Comparison of ENCODE assay signal across 26 cellular contexts in genomic region chr15:96303503-96304054, GRCh38. TPM values are rescaled to one million over a fixed set of nuclear protein-coding genes. Genes with fewer than 3 reads are reported as not detected.
"Had no signal": no experiment of that assay in that cellular context is flagged by ENCODE, and none has a peak within 500 bp of the region (broad histone marks: within the 10 kb centered on the region; RNA-seq: fewer than 3 reads in every experiment).

No MANE protein-coding gene starts in this region.

- H3K27me3 ChIP-seq: brain microvascular endothelial cell, MG63, SJSA1 had no signal

- DNase-seq: activated B cell treated with CpG ODN at 0.5 μM for 24 hours; activated CD4-positive, alpha-beta memory T cell treated with anti-CD3 and anti-CD28 coated beads, Interleukin-2, amount 10 ng/mL, durations not matched to agents 7 days and 5 days; activated CD4-positive, alpha-beta T cell treated with anti-CD3 and anti-CD28 coated beads for 1 hour; activated CD4-positive, alpha-beta T cell treated with anti-CD3 and anti-CD28 coated beads, Interleukin-2, amount 10 ng/mL, durations not matched to agents 7 days and 5 days; activated gamma-delta T cell treated with Interleukin-2 at 50 U/mL for 16 hours; activated naive CD4-positive, alpha-beta T cell treated with anti-CD3 and anti-CD28 coated beads, Interleukin-2, amount 10 ng/mL, durations not matched to agents 7 days and 5 days; activated naive CD8-positive, alpha-beta T cell treated with anti-CD3 and anti-CD28 coated beads for 36 hours; activated T-cell treated with anti-CD3 and anti-CD28 coated beads for 4 hours; activated T-cell treated with anti-CD3 and anti-CD28 coated beads, Interleukin-2, amount 50 U/mL, for 72 hours; brain microvascular endothelial cell; MG63; MV-4-11; NCI-H1092 treated with DMSO at 0.1 percent for 48 hours; NCI-H1417 treated with DMSO at 0.1 percent for 48 hours; NCI-H1694; NCI-H2029; NCI-H2171 treated with DMSO at 0.1 percent for 48 hours; NCI-H226; NCI-H526; PC-3; SHP77; T-helper 17 cell; T-helper 9 cell had no signal

- H3K9me3 Mint-ChIP-seq: activated CD4-positive, alpha-beta memory T cell treated with anti-CD3 and anti-CD28 coated beads, Interleukin-2, amount 10 ng/mL, durations not matched to agents 7 days and 5 days; activated CD4-positive, alpha-beta T cell treated with anti-CD3 and anti-CD28 coated beads, Interleukin-2, amount 10 ng/mL, durations not matched to agents 7 days and 5 days; activated naive CD4-positive, alpha-beta T cell treated with anti-CD3 and anti-CD28 coated beads, Interleukin-2, amount 10 ng/mL, durations not matched to agents 7 days and 5 days; activated T-cell treated with anti-CD3 and anti-CD28 coated beads, Interleukin-2, amount 50 U/mL, for 72 hours; activated T-helper 2 cell treated with anti-CD3 and anti-CD28 coated beads, Interferon-gamma antibody, Interleukin-2, Interleukin-4, amounts not matched to agents 10 μg/mL and 5 μg/mL and 100 μg/mL, durations not matched to agents 14 hours and 24 hours and 36 hours had no signal

- H3K4me1 Mint-ChIP-seq: activated B cell treated with CpG ODN at 0.5 μM for 24 hours; activated CD4-positive, alpha-beta memory T cell treated with anti-CD3 and anti-CD28 coated beads, Interleukin-2, amount 10 ng/mL, durations not matched to agents 7 days and 5 days; activated CD4-positive, alpha-beta T cell treated with anti-CD3 and anti-CD28 coated beads, Interleukin-2, amount 10 ng/mL, durations not matched to agents 7 days and 5 days; activated naive CD4-positive, alpha-beta T cell treated with anti-CD3 and anti-CD28 coated beads, Interleukin-2, amount 10 ng/mL, durations not matched to agents 7 days and 5 days; activated naive CD8-positive, alpha-beta T cell treated with anti-CD3 and anti-CD28 coated beads for 36 hours; T-helper 17 cell had no signal

- ATAC-seq: activated T-cell treated with anti-CD3 and anti-CD28 coated beads, Interleukin-2, amount 50 U/mL, for 72 hours; PC-3; T-helper 17 cell had no signal

- H3K4me3 Mint-ChIP-seq: activated B cell treated with CpG ODN at 0.5 μM for 24 hours; activated CD4-positive, alpha-beta memory T cell treated with anti-CD3 and anti-CD28 coated beads, Interleukin-2, amount 10 ng/mL, durations not matched to agents 7 days and 5 days; activated CD4-positive, alpha-beta T cell treated with anti-CD3 and anti-CD28 coated beads, Interleukin-2, amount 10 ng/mL, durations not matched to agents 7 days and 5 days; activated naive CD4-positive, alpha-beta T cell treated with anti-CD3 and anti-CD28 coated beads, Interleukin-2, amount 10 ng/mL, durations not matched to agents 7 days and 5 days; activated naive CD8-positive, alpha-beta T cell treated with anti-CD3 and anti-CD28 coated beads for 36 hours; activated T-cell treated with anti-CD3 and anti-CD28 coated beads, Interleukin-2, amount 50 U/mL, for 72 hours; T-helper 17 cell had no signal

- H3K9me3 ChIP-seq: MG63, SJSA1 had no signal

- H3K27ac ChIP-seq: brain microvascular endothelial cell, SJSA1 had no signal

- H3K4me3 ChIP-seq: MG63, SJSA1 had no signal

- H3K27me3 Mint-ChIP-seq: activated B cell treated with CpG ODN at 0.5 μM for 24 hours; activated CD4-positive, alpha-beta memory T cell treated with anti-CD3 and anti-CD28 coated beads, Interleukin-2, amount 10 ng/mL, durations not matched to agents 7 days and 5 days; activated CD4-positive, alpha-beta T cell treated with anti-CD3 and anti-CD28 coated beads, Interleukin-2, amount 10 ng/mL, durations not matched to agents 7 days and 5 days; activated naive CD4-positive, alpha-beta T cell treated with anti-CD3 and anti-CD28 coated beads, Interleukin-2, amount 10 ng/mL, durations not matched to agents 7 days and 5 days; T-helper 17 cell had no signal

- H3K4me1 ChIP-seq: SJSA1 had no signal

- H3K27ac Mint-ChIP-seq: activated B cell treated with CpG ODN at 0.5 μM for 24 hours; activated CD4-positive, alpha-beta memory T cell treated with anti-CD3 and anti-CD28 coated beads, Interleukin-2, amount 10 ng/mL, durations not matched to agents 7 days and 5 days; activated CD4-positive, alpha-beta T cell treated with anti-CD3 and anti-CD28 coated beads, Interleukin-2, amount 10 ng/mL, durations not matched to agents 7 days and 5 days; activated naive CD4-positive, alpha-beta T cell treated with anti-CD3 and anti-CD28 coated beads, Interleukin-2, amount 10 ng/mL, durations not matched to agents 7 days and 5 days; activated naive CD8-positive, alpha-beta T cell treated with anti-CD3 and anti-CD28 coated beads for 36 hours; activated T-cell treated with anti-CD3 and anti-CD28 coated beads, Interleukin-2, amount 50 U/mL, for 72 hours; activated T-helper 2 cell treated with anti-CD3 and anti-CD28 coated beads, Interferon-gamma antibody, Interleukin-2, Interleukin-4, amounts not matched to agents 10 μg/mL and 5 μg/mL and 100 μg/mL, durations not matched to agents 14 hours and 24 hours and 36 hours; T-helper 17 cell had no signal

- H3K36me3 ChIP-seq: brain microvascular endothelial cell, MG63, SJSA1 had no signal

- H3K36me3 Mint-ChIP-seq: activated naive CD4-positive, alpha-beta T cell treated with anti-CD3 and anti-CD28 coated beads, Interleukin-2, amount 10 ng/mL, durations not matched to agents 7 days and 5 days; activated naive CD8-positive, alpha-beta T cell treated with anti-CD3 and anti-CD28 coated beads for 36 hours had no signal

RNA-seq across cellular contexts. Expression of gene NR2F2, which starts 26.9 kb away (rescaled TPM):
- total RNA-seq: activated B cell treated with CpG ODN at 0.5 μM for 24 hours; activated CD4-positive, alpha-beta memory T cell treated with anti-CD3 and anti-CD28 coated beads, Interleukin-2, amount 10 ng/mL, durations not matched to agents 7 days and 5 days; activated CD4-positive, alpha-beta T cell treated with anti-CD3 and anti-CD28 coated beads, Interleukin-2, amount 10 ng/mL, durations not matched to agents 7 days and 5 days; activated CD8-positive, alpha-beta memory T cell treated with anti-CD3 and anti-CD28 coated beads for 36 hours; activated naive CD8-positive, alpha-beta T cell treated with anti-CD3 and anti-CD28 coated beads for 36 hours; activated T-cell treated with anti-CD3 and anti-CD28 coated beads, Interleukin-2, amount 50 U/mL, for 72 hours; activated T-helper 2 cell treated with anti-CD3 and anti-CD28 coated beads, Interferon-gamma antibody, Interleukin-2, Interleukin-4, amounts not matched to agents 10 μg/mL and 5 μg/mL and 100 μg/mL, durations not matched to agents 14 hours and 24 hours and 36 hours; T-helper 17 cell had no signal
